ENCODE assay signal across 26 cellular contexts in the genomic region with DNA sequence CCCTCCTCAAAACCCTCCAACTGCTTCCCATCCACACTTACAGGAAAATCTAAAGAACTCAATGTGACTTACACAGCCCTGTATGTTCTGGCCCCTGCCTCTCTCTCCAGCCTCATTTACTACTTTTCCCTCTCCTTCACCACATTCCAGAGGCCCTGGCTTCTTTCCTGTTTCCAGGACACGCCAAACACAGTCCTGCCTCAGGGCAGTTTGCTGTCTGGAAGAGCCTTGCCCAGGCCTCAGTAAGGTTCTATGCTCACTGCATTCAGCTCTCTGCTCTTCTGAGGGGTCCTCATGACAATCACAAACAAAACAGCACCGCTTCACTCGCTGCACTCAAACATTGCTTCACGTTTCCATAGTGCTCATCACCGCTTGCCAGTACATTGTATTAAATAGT. TPM values are rescaled to one million over a fixed set of nuclear protein-coding genes. Genes with fewer than 3 reads are reported as not detected.
DNase-seq lines count a peak whose midpoint lies in the region; FAIRE-seq and TF ChIP-seq lines count a peak whose summit lies in the region.
"Had no signal": no experiment of that assay in that cellular context is flagged by ENCODE, and none has a peak within 500 bp of the region (broad histone marks: within the 10 kb centered on the region; RNA-seq: fewer than 3 reads in every experiment).

No MANE protein-coding gene starts in this region.

- H3K9me3 ChIP-seq in NT2/D1 (ENCODE audit: insufficient read depth, low read length) = no peaks in the 10 kb centered on the region
- H3K9me3 ChIP-seq: BLaER1, right lobe of liver, stomach, tibial nerve had no signal

- H3K27me3 ChIP-seq in NT2/D1 (ENCODE audit: insufficient read depth, insufficient read length) (no peaks in the 10 kb centered on the region), layer of hippocampus (ENCODE audit: control insufficient read depth, insufficient read depth, low read length) (no peaks in the 10 kb centered on the region)
- H3K27me3 ChIP-seq: BLaER1, cardiac muscle cell, dorsolateral prefrontal cortex, right lobe of liver, stomach, tibial nerve had no signal

- peaks cover 5% of the 10 kb centered on the region for H3K36me3 ChIP-seq in NT2/D1 (ENCODE audit: insufficient read depth, insufficient read length, low read length)
- H3K36me3 ChIP-seq: cardiac muscle cell had no signal

- FAIRE-seq in GM12892 (lab: Jason Lieb, UNC) = no peak
- no peak for FAIRE-seq in H54 (lab: Jason Lieb, UNC)
- FAIRE-seq: A204.1 had no signal

- H3K4me1 ChIP-seq in NT2/D1 (ENCODE audit: insufficient read depth, insufficient read length) = peaks cover 13% of the 10 kb centered on the region
- H3K4me1 ChIP-seq: BLaER1, right lobe of liver had no signal

- H3K27ac ChIP-seq in layer of hippocampus (ENCODE audit: low read depth, low read length) = peak overlapping the region; percentile 48
- H3K27ac ChIP-seq: BLaER1, cardiac muscle cell, parathyroid adenoma, right lobe of liver, stomach had no signal

- TF ChIP-seq POLR2A in GM12892 (IDR thresholded peaks at IDR 0.05; ENCODE audit: low read depth, low read length) = no peak
- TF ChIP-seq POLR2A in H54 (IDR thresholded peaks at IDR 0.05; ENCODE audit: low read depth, low read length) = no peak

- no peak overlapping the region for H3K9ac ChIP-seq in NT2/D1 (ENCODE audit: insufficient read length, low read depth)
- H3K9ac ChIP-seq: BLaER1, parathyroid adenoma had no signal

- no peak overlapping the region for H3K4me3 ChIP-seq in NT2/D1 (ENCODE audit: insufficient read length, low read depth)
- H3K4me3 ChIP-seq: BLaER1, cardiac muscle cell, dorsolateral prefrontal cortex, right lobe of liver, stomach, tibial nerve had no signal

- peak; percentile 24 for DNase-seq in Ammon's horn (ENCODE audit: low spot score)
- peak; percentile 48 for DNase-seq in NT2/D1 (ENCODE audit: low read depth, low spot score)
- peak; percentile 57 for DNase-seq in dermis blood vessel endothelial cell
- DNase-seq in NCI-H128 (lab: John Stamatoyannopoulos, UW; ENCODE audit: unreplicated experiment) = no peak
- DNase-seq in GM12892 (ENCODE audit: insufficient read length) = no peak
- DNase-seq in pons (ENCODE audit: low spot score) = no peak
- no peak for DNase-seq in H54 (ENCODE audit: insufficient read length, low spot score)
- DNase-seq: activated CD4-positive, CD25-positive, alpha-beta regulatory T cell treated with anti-CD3 and anti-CD28 coated beads, Interleukin-2, amount 50 U/mL, for 72 hours; activated CD8-positive, alpha-beta T cell treated with anti-CD3 and anti-CD28 coated beads for 36 hours; activated naive CD4-positive, alpha-beta T cell; COR-L47; DMS79; dorsolateral prefrontal cortex; kidney glomerular epithelial cell; NCI-H1105 treated with DMSO at 0.1 percent for 48 hours; NCI-H526 treated with DMSO at 0.1 percent for 48 hours; right lobe of liver; SHP77; stomach; SW 1271 had no signal

RNA-seq across cellular contexts. Expression of a gene that starts 35.1 kb away (rescaled TPM):
- 59.2 and 147 TPM in 2 replicates for total RNA-seq in dermis blood vessel endothelial cell
- polyA plus RNA-seq in GM12892 (2012; ENCODE audit: missing spikeins) = 113 TPM

RNA-seq across cellular contexts. Expression of a gene that starts 54.9 kb away (rescaled TPM):
- total RNA-seq in dermis blood vessel endothelial cell = 28.6 and 35.6 TPM in 2 replicates
- 81.7 TPM for polyA plus RNA-seq in GM12892 (2012; ENCODE audit: missing spikeins)

Comparison
In these comparisons a context has a peak if more than half of its experiments do, and no peak if none do; other contexts are left out.
1. DNase-seq: peak in Ammon's horn (single experiment), NT2/D1 (single experiment) and dermis blood vessel endothelial cell (single experiment); none in NCI-H128 (single experiment), GM12892 (single experiment), pons (single experiment) and H54 (single experiment).